Comparison of ENCODE assay signal across 13 cellular contexts in genomic region chr17:80870401-80870800, GRCh38.
A peak's percentile ranks its signal among the peaks of the same experiment; 100 is the strongest.
DNase-seq lines count a peak whose midpoint lies in the region; ATAC-seq and TF ChIP-seq lines count a peak whose summit lies in the region.
"Had no signal": no experiment of that assay in that cellular context is flagged by ENCODE, and none has a peak within 500 bp of the region (broad histone marks: within the 10 kb centered on the region; RNA-seq: fewer than 3 reads in every experiment).

No MANE protein-coding gene starts in this region.

- DNase-seq in stimulated activated CD4-positive, alpha-beta T cell treated with anti-CD3 and anti-CD28 coated beads, Interleukin-12 subunit alpha, Interleukin-12 subunit beta, amount 100 ng/mL, for 4 hours: peak; percentile 37
- no peak for DNase-seq in stimulated activated CD4-positive, alpha-beta T cell treated with anti-CD3 and anti-CD28 coated beads, Interleukin-2, amount 100 ng/mL, for 48 hours
- no peak for DNase-seq in T-cell
- DNase-seq in NCI-H1694 treated with DMSO at 0.1 percent for 48 hours (lab: John Stamatoyannopoulos, UW): no peak
- no peak for DNase-seq in GM20000 (ENCODE audit: low spot score)
- DNase-seq in NCI-H2227 treated with DMSO at 0.1 percent for 48 hours (lab: John Stamatoyannopoulos, UW): no peak
- DNase-seq: AML-193, dermis blood vessel endothelial cell, NCI-H1436 treated with DMSO at 0.1 percent for 48 hours, NCI-H526, Right ventricle myocardium superior had no signal

- H3K4me3 Mint-ChIP-seq in T-cell (peak overlapping the region in 1 of 3 donors; percentile 82), brain (no peak overlapping the region)
- peak overlapping the region; percentile 61 for H3K4me3 Mint-ChIP-seq in stimulated activated naive CD8-positive, alpha-beta T cell treated with anti-CD3 and anti-CD28 coated beads, Interleukin-15, Interleukin-2, amounts not matched to agents 100 ng/mL and 50 ng/mL, for 24 hours

- TF ChIP-seq CTCF in brain (conservative IDR thresholded peaks at IDR 0.05): no peak
- TF ChIP-seq CTCF in GM20000 (IDR thresholded peaks at IDR 0.05; ENCODE audit: extremely low read depth, missing control alignments): no peak

- H3K27me3 Mint-ChIP-seq in T-cell (no peaks in the 10 kb centered on the region), brain (no peaks in the 10 kb centered on the region)
- no peaks in the 10 kb centered on the region for H3K27me3 Mint-ChIP-seq in stimulated activated naive CD8-positive, alpha-beta T cell treated with anti-CD3 and anti-CD28 coated beads, Interleukin-15, Interleukin-2, amounts not matched to agents 100 ng/mL and 50 ng/mL, for 24 hours

- CTCF ChIA-PET in T-cell (lab: Charles Lee): no interaction called here

- peaks cover 65 to 74% (median 66%) of the 10 kb centered on the region in 3 donors for H3K4me1 Mint-ChIP-seq in T-cell
- peaks cover 51% of the 10 kb centered on the region for H3K4me1 Mint-ChIP-seq in brain
- peaks cover 91% of the 10 kb centered on the region for H3K4me1 Mint-ChIP-seq in stimulated activated naive CD8-positive, alpha-beta T cell treated with anti-CD3 and anti-CD28 coated beads, Interleukin-15, Interleukin-2, amounts not matched to agents 100 ng/mL and 50 ng/mL, for 24 hours (ENCODE audit: low read depth)

- POLR2A ChIA-PET in T-cell (lab: Charles Lee): no interaction called here

- H3K9me3 Mint-ChIP-seq in T-cell (no peaks in the 10 kb centered on the region), brain (peaks cover 0 to 2% (median 0%) of the 10 kb centered on the region in 5 experiments)
- H3K9me3 Mint-ChIP-seq in stimulated activated naive CD8-positive, alpha-beta T cell treated with anti-CD3 and anti-CD28 coated beads, Interleukin-15, Interleukin-2, amounts not matched to agents 100 ng/mL and 50 ng/mL, for 24 hours: no peaks in the 10 kb centered on the region

- peak; percentile 43 to 63 (median 58) for ATAC-seq in T-cell (replicated peaks in 1 of 4)

- H3K27ac Mint-ChIP-seq in T-cell (peak overlapping the region; percentile 81 to 82), brain (peak overlapping the region in 3 of 5 experiments; percentile 12 to 76 (median 34))
- H3K27ac Mint-ChIP-seq in stimulated activated naive CD8-positive, alpha-beta T cell treated with anti-CD3 and anti-CD28 coated beads, Interleukin-15, Interleukin-2, amounts not matched to agents 100 ng/mL and 50 ng/mL, for 24 hours: peak overlapping the region; percentile 88

- H3K36me3 Mint-ChIP-seq in T-cell (peaks cover 12% of the 10 kb centered on the region), brain (peaks cover 15% of the 10 kb centered on the region)
- H3K36me3 Mint-ChIP-seq in stimulated activated naive CD8-positive, alpha-beta T cell treated with anti-CD3 and anti-CD28 coated beads, Interleukin-15, Interleukin-2, amounts not matched to agents 100 ng/mL and 50 ng/mL, for 24 hours (ENCODE audit: low read depth): peaks cover 40% of the 10 kb centered on the region

Comparison
In these comparisons a context has a peak if more than half of its experiments do, and no peak if none do; other contexts are left out.
1. H3K27ac Mint-ChIP-seq: peak in every context shown above with its lines; median percentile 88 in stimulated activated naive CD8-positive, alpha-beta T cell treated with anti-CD3 and anti-CD28 coated beads, Interleukin-15, Interleukin-2, amounts not matched to agents 100 ng/mL and 50 ng/mL, for 24 hours; 82 in T-cell; 34 in brain.